In the genomic region with DNA sequence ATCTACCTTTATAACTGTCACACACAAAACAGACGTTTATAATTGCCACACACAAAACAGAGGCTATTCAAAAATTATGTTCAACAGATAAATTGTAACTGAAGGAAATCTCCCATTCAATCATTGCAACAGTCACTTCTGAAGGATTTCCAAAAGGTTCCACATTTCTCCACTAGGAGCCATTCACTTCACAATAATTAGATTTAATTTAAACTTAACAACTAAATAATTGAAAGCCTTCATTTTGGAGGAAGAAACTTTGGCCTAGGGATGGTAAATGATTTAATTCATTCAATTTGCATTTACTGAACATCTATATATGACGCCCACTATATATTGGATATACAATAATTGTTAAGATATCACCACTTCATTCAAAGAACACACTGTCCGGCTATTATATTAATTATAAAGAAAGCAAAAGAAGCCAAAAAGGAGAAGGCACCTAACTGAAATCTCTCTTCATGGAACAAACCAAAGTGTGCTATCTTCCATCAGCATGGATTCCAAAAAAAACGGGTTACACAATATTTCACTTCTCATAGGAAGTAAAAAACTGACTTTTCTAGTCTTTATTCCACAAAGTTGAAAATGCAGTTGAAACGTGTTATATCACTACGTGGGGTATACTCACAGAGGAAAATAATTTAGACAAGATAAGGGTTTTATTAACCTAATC, we compare ENCODE assay signal across 1 cellular context.
TF ChIP-seq lines count a peak whose summit lies in the region.

No MANE protein-coding gene starts in this region.

TF ChIP-seq in GM12878, 131 proteins besides CTCF, POLR2A, EP300 and RAD21:
- TF ChIP-seq, protein P1, sequence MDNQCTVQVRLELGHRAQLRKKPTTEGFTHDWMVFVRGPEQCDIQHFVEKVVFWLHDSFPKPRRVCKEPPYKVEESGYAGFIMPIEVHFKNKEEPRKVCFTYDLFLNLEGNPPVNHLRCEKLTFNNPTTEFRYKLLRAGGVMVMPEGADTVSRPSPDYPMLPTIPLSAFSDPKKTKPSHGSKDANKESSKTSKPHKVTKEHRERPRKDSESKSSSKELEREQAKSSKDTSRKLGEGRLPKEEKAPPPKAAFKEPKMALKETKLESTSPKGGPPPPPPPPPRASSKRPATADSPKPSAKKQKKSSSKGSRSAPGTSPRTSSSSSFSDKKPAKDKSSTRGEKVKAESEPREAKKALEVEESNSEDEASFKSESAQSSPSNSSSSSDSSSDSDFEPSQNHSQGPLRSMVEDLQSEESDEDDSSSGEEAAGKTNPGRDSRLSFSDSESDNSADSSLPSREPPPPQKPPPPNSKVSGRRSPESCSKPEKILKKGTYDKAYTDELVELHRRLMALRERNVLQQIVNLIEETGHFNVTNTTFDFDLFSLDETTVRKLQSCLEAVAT (IDR thresholded peaks at IDR 0.05) = no peak
- TF ChIP-seq NRF1 (conservative IDR thresholded peaks at IDR 0.05; ENCODE audit: low read depth, low read length) (no peak), KDM1A (IDR thresholded peaks at IDR 0.05; ENCODE audit: borderline replicate concordance) (no peak), NFIC (IDR thresholded peaks at IDR 0.05; ENCODE audit: low read depth, low read length) (no peak), RUNX3 (IDR thresholded peaks at IDR 0.05; ENCODE audit: low read length) (no peak), BCL11A (IDR thresholded peaks at IDR 0.05; ENCODE audit: low read depth, low read length) (no peak), CHD2 (IDR thresholded peaks at IDR 0.05; ENCODE audit: borderline replicate concordance, low read depth, low read length) (no peak), CBX3 (IDR thresholded peaks at IDR 0.05; ENCODE audit: borderline replicate concordance, low read depth) (no peak), SREBF2 (IDR thresholded peaks at IDR 0.05; ENCODE audit: low read length) (no peak), RBBP5 (conservative IDR thresholded peaks at IDR 0.05) (no peak), CHD1 (IDR thresholded peaks at IDR 0.05; ENCODE audit: low read depth, low read length) (no peak), TCF3 (IDR thresholded peaks at IDR 0.05; ENCODE audit: borderline replicate concordance, insufficient read depth, low read depth, low read length) (no peak), YY1 (IDR thresholded peaks at IDR 0.05; ENCODE audit: low read depth, low read length) (no peak), ASH2L (IDR thresholded peaks at IDR 0.05; ENCODE audit: borderline replicate concordance, low read depth) (no peak), POLR2AphosphoS5 (IDR thresholded peaks at IDR 0.05; ENCODE audit: low read length) (no peak)
- TF ChIP-seq, protein P2, sequence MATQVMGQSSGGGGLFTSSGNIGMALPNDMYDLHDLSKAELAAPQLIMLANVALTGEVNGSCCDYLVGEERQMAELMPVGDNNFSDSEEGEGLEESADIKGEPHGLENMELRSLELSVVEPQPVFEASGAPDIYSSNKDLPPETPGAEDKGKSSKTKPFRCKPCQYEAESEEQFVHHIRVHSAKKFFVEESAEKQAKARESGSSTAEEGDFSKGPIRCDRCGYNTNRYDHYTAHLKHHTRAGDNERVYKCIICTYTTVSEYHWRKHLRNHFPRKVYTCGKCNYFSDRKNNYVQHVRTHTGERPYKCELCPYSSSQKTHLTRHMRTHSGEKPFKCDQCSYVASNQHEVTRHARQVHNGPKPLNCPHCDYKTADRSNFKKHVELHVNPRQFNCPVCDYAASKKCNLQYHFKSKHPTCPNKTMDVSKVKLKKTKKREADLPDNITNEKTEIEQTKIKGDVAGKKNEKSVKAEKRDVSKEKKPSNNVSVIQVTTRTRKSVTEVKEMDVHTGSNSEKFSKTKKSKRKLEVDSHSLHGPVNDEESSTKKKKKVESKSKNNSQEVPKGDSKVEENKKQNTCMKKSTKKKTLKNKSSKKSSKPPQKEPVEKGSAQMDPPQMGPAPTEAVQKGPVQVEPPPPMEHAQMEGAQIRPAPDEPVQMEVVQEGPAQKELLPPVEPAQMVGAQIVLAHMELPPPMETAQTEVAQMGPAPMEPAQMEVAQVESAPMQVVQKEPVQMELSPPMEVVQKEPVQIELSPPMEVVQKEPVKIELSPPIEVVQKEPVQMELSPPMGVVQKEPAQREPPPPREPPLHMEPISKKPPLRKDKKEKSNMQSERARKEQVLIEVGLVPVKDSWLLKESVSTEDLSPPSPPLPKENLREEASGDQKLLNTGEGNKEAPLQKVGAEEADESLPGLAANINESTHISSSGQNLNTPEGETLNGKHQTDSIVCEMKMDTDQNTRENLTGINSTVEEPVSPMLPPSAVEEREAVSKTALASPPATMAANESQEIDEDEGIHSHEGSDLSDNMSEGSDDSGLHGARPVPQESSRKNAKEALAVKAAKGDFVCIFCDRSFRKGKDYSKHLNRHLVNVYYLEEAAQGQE (IDR thresholded peaks at IDR 0.05; ENCODE audit: low read depth, low read length) = no peak
- TF ChIP-seq, protein P3, sequence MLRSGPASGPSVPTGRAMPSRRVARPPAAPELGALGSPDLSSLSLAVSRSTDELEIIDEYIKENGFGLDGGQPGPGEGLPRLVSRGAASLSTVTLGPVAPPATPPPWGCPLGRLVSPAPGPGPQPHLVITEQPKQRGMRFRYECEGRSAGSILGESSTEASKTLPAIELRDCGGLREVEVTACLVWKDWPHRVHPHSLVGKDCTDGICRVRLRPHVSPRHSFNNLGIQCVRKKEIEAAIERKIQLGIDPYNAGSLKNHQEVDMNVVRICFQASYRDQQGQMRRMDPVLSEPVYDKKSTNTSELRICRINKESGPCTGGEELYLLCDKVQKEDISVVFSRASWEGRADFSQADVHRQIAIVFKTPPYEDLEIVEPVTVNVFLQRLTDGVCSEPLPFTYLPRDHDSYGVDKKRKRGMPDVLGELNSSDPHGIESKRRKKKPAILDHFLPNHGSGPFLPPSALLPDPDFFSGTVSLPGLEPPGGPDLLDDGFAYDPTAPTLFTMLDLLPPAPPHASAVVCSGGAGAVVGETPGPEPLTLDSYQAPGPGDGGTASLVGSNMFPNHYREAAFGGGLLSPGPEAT (IDR thresholded peaks at IDR 0.05; ENCODE audit: low read depth) = no peak
